Comparison of ENCODE assay signal across 23 cellular contexts in genomic region chr12:8499616-8500015, GRCh38. TPM values are rescaled to one million over a fixed set of nuclear protein-coding genes. Genes with fewer than 3 reads are reported as not detected.
DNase-seq lines count a peak whose midpoint lies in the region; ATAC-seq and TF ChIP-seq lines count a peak whose summit lies in the region.
"Had no signal": no experiment of that assay in that cellular context is flagged by ENCODE, and none has a peak within 500 bp of the region (broad histone marks: within the 10 kb centered on the region; RNA-seq: fewer than 3 reads in every experiment).

No MANE protein-coding gene starts in this region.

- CTCF ChIA-PET in WTC11 (lab: Charles Lee), result interaction anchor here (0.6 to 1.2 kb wide), 9 partner anchors 10 to 361 kb away, joined by 3 to 7 read pairs (median 3); no protein-coding TSS in a partner anchor

- no peak overlapping the region for H3K4me3 ChIP-seq in MM.1S (ENCODE audit: low read length)
- H3K4me3 ChIP-seq in neutrophil (ENCODE audit: low read depth in 1 of 2, low read length in 1 of 2), result no peak overlapping the region
- no peak overlapping the region for H3K4me3 ChIP-seq in SJCRH30
- H3K4me3 ChIP-seq: lung, thoracic aorta had no signal

- H3K4me1 Mint-ChIP-seq in WTC11, result peaks cover 20% of the 10 kb centered on the region

- no peaks in the 10 kb centered on the region for H3K27me3 ChIP-seq in MM.1S (replicated peaks; ENCODE audit: insufficient read depth, low read length)
- H3K27me3 ChIP-seq in neutrophil, result no peaks in the 10 kb centered on the region
- H3K27me3 ChIP-seq in SJCRH30, result peaks cover 13% of the 10 kb centered on the region; the same call in 1 of the 2 replicates

- H2AFZ ChIP-seq in MM.1S (ENCODE audit: low read length), result no peak overlapping the region

- H3K9ac ChIP-seq in MM.1S (ENCODE audit: low read length), result no peak overlapping the region

- no peaks in the 10 kb centered on the region; the same call in 1 of the 2 replicates for H3K27me3 Mint-ChIP-seq in WTC11 (ENCODE audit: low read depth)

- no peak overlapping the region for H3K4me3 Mint-ChIP-seq in WTC11
- H3K4me3 Mint-ChIP-seq: activated naive CD4-positive, alpha-beta T cell treated with anti-CD3 and anti-CD28 coated beads, Interleukin-2, amount 50 U/mL, for 24 hours; effector memory CD8-positive, alpha-beta T cell; stimulated activated naive B cell treated with anti-CD40 and anti-IgM and Interleukin-4, amounts not matched to agents 10 μg/mL and 1 μg/mL and 100 μg/mL, for 72 hours had no signal

- H3K79me2 ChIP-seq in MM.1S (ENCODE audit: low read length), result no peaks in the 10 kb centered on the region

- POLR2A ChIA-PET in WTC11 (lab: Charles Lee), result no interaction called here

- ATAC-seq in WTC11, result 0 out of 2 replicates have a peak, but pooled peaks have one; percentile 43
- no peak for ATAC-seq in omental fat pad (ENCODE audit: low FRiP score)
- ATAC-seq in activated naive CD4-positive, alpha-beta T cell treated with anti-CD3 and anti-CD28 coated beads, Interleukin-2, amount 50 U/mL, for 72 hours, result no peak
- ATAC-seq: effector memory CD8-positive, alpha-beta T cell; HCT116; sciatic nerve; stimulated activated naive B cell treated with anti-CD40 and anti-IgM and Interleukin-4, amounts not matched to agents 10 μg/mL and 1 μg/mL and 100 μg/mL, for 72 hours had no signal

- H3K27ac ChIP-seq in MM.1S (ENCODE audit: low read length), result no peak overlapping the region
- H3K27ac ChIP-seq in neutrophil, result peak overlapping the region; percentile 76
- H3K27ac ChIP-seq in SJCRH30, result no peak overlapping the region
- H3K27ac ChIP-seq: thoracic aorta had no signal

- H3K9me3 Mint-ChIP-seq in WTC11, result peaks cover 4% of the 10 kb centered on the region
- no peaks in the 10 kb centered on the region for H3K9me3 Mint-ChIP-seq in activated naive CD4-positive, alpha-beta T cell treated with anti-CD3 and anti-CD28 coated beads, Interleukin-2, amount 50 U/mL, for 72 hours
- H3K9me3 Mint-ChIP-seq: activated naive CD4-positive, alpha-beta T cell treated with anti-CD3 and anti-CD28 coated beads, Interleukin-2, amount 50 U/mL, for 24 hours; effector memory CD8-positive, alpha-beta T cell; stimulated activated naive B cell treated with anti-CD40 and anti-IgM and Interleukin-4, amounts not matched to agents 10 μg/mL and 1 μg/mL and 100 μg/mL, for 72 hours had no signal

- H3K4me2 ChIP-seq in MM.1S (ENCODE audit: low read depth, low read length), result no peak overlapping the region

- peak; percentile 29 for TF ChIP-seq CTCF in GM12873 (IDR thresholded peaks at IDR 0.05; ENCODE audit: insufficient read depth, low read depth, low read length, missing control alignments)
- peak; percentile 23; the same call in 1 of the 2 replicates for TF ChIP-seq CTCF in MM.1S (IDR thresholded peaks at IDR 0.05; ENCODE audit: low read length)
- TF ChIP-seq CTCF in WTC11 (IDR thresholded peaks at IDR 0.05), result no peak
- TF ChIP-seq CTCF in neutrophil (IDR thresholded peaks at IDR 0.05), result peak; percentile 39
- no peak for TF ChIP-seq CTCF in omental fat pad (IDR thresholded peaks at IDR 0.05)

- no peaks in the 10 kb centered on the region for H3F3A ChIP-seq in MM.1S (ENCODE audit: insufficient read depth, low read length)

- H3K9me2 ChIP-seq in MM.1S (replicated peaks; ENCODE audit: insufficient read depth, low read length), result no peaks in the 10 kb centered on the region

- 0 out of 2 replicates have a peak, but pooled peaks cover 6% of the 10 kb centered on the region for H3K4me1 ChIP-seq in MM.1S (ENCODE audit: low read length)
- H3K4me1 ChIP-seq in neutrophil (ENCODE audit: control insufficient read depth in 1 of 2, insufficient read depth in 1 of 2, low read depth in 1 of 2, low read length in 1 of 2), result peaks cover 73 to 74% of the 10 kb centered on the region in 2 experiments
- H3K4me1 ChIP-seq in SJCRH30, result no peaks in the 10 kb centered on the region

- H4K20me1 ChIP-seq in MM.1S (ENCODE audit: insufficient read depth, low read length), result no peaks in the 10 kb centered on the region

- H3K36me3 Mint-ChIP-seq in WTC11, result peaks cover 4% of the 10 kb centered on the region
- H3K36me3 Mint-ChIP-seq in activated naive CD4-positive, alpha-beta T cell treated with anti-CD3 and anti-CD28 coated beads, Interleukin-2, amount 50 U/mL, for 72 hours, result peaks cover 0 to 5% of the 10 kb centered on the region in 2 donors
- H3K36me3 Mint-ChIP-seq: activated naive CD4-positive, alpha-beta T cell treated with anti-CD3 and anti-CD28 coated beads, Interleukin-2, amount 50 U/mL, for 24 hours; stimulated activated naive B cell treated with anti-CD40 and anti-IgM and Interleukin-4, amounts not matched to agents 10 μg/mL and 1 μg/mL and 100 μg/mL, for 72 hours had no signal

- no peak overlapping the region for H3K27ac Mint-ChIP-seq in WTC11
- H3K27ac Mint-ChIP-seq in activated naive CD4-positive, alpha-beta T cell treated with anti-CD3 and anti-CD28 coated beads, Interleukin-2, amount 50 U/mL, for 72 hours, result no peak overlapping the region
- H3K27ac Mint-ChIP-seq: activated naive CD4-positive, alpha-beta T cell treated with anti-CD3 and anti-CD28 coated beads, Interleukin-2, amount 50 U/mL, for 24 hours; effector memory CD8-positive, alpha-beta T cell; stimulated activated naive B cell treated with anti-CD40 and anti-IgM and Interleukin-4, amounts not matched to agents 10 μg/mL and 1 μg/mL and 100 μg/mL, for 72 hours had no signal

- no peak for DNase-seq in MM.1S
- DNase-seq in WTC11 (ENCODE audit: low spot score), result no peak
- DNase-seq in omental fat pad (ENCODE audit: low spot score), result no peak
- no peak for DNase-seq in activated naive CD4-positive, alpha-beta T cell treated with anti-CD3 and anti-CD28 coated beads, Interleukin-2, amount 50 U/mL, for 72 hours (ENCODE audit: low spot score in 2 of 2)
- no peak for DNase-seq in SJCRH30
- DNase-seq: activated CD4-positive, alpha-beta T cell treated with anti-CD3 and anti-CD28 coated beads for 1 hour; cerebellar nuclear complex; effector memory CD8-positive, alpha-beta T cell; NCI-H1105 treated with DMSO at 0.1 percent for 48 hours; NCI-H2081 treated with DMSO at 0.1 percent for 48 hours; NCI-H510A treated with DMSO at 0.1 percent for 48 hours; stimulated activated naive B cell treated with anti-CD40 and anti-IgM and Interleukin-4, amounts not matched to agents 10 μg/mL and 1 μg/mL and 100 μg/mL, for 72 hours had no signal

- no peaks in the 10 kb centered on the region for H3K36me3 ChIP-seq in MM.1S (replicated peaks; ENCODE audit: insufficient read depth, low read length)
- H3K36me3 ChIP-seq in neutrophil, result no peaks in the 10 kb centered on the region
- H3K36me3 ChIP-seq in SJCRH30, result no peaks in the 10 kb centered on the region
- H3K36me3 ChIP-seq: thoracic aorta had no signal

- H3K9me3 ChIP-seq in MM.1S (replicated peaks; ENCODE audit: insufficient read depth, low read length) (no peaks in the 10 kb centered on the region), neutrophil (no peaks in the 10 kb centered on the region), SJCRH30 (replicated peaks) (no peaks in the 10 kb centered on the region)
- H3K9me3 ChIP-seq: thoracic aorta had no signal

TF ChIP-seq in WTC11, 78 proteins besides CTCF, POLR2A, EP300 and RAD21:
- no peak for TF ChIP-seq TCF7 (CRISPR knock-in tag; IDR thresholded peaks at IDR 0.05; ENCODE audit: low read depth)
- no peak for TF ChIP-seq TEAD1 (CRISPR knock-in tag; IDR thresholded peaks at IDR 0.05)

RNA-seq across cellular contexts. Expression of gene CLEC4D, which starts 13.7 kb away (rescaled TPM):
- 0.09 to 0.16 TPM in 2 of 3 replicates, not detected in the other for total RNA-seq in WTC11 (2021)
- total RNA-seq in omental fat pad, result 1 to 10 TPM in 2 of 4 donors, under 1 TPM in 1, not detected in 1; 0.56 to 2.0 (median 1.1) TPM
- total RNA-seq in activated naive CD4-positive, alpha-beta T cell treated with anti-CD3 and anti-CD28 coated beads, Interleukin-2, amount 50 U/mL, for 72 hours, result not detected
- total RNA-seq in SJCRH30 (2014; rRNA removed; shearing (Covaris generic)), result 0.61 TPM in 1 of 2 replicates, not detected in the other
- total RNA-seq: activated CD8-positive, alpha-beta memory T cell treated with anti-CD3 and anti-CD28 coated beads for 36 hours; astrocyte; osteoblast; T-helper 2 cell treated with Interferon-gamma antibody and Interleukin-4, amounts not matched to agents 100 ng/mL and 5 ng/mL, for 36 hours had no signal

RNA-seq across cellular contexts. Expression of gene CLEC4E, which starts 41.1 kb away (rescaled TPM):
- total RNA-seq in WTC11 (2021) (not detected in 3 replicates), omental fat pad (10 to 100 TPM in 2 of 4 donors, 1 to 10 TPM in 2; 2.7 to 37.8 (median 13.1) TPM)
- total RNA-seq in activated naive CD4-positive, alpha-beta T cell treated with anti-CD3 and anti-CD28 coated beads, Interleukin-2, amount 50 U/mL, for 72 hours, result not detected
- total RNA-seq in SJCRH30 (2014; rRNA removed; shearing (Covaris generic)), result not detected in 2 replicates
- total RNA-seq: activated CD8-positive, alpha-beta memory T cell treated with anti-CD3 and anti-CD28 coated beads for 36 hours; astrocyte; osteoblast; T-helper 2 cell treated with Interferon-gamma antibody and Interleukin-4, amounts not matched to agents 100 ng/mL and 5 ng/mL, for 36 hours had no signal

RNA-seq across cellular contexts. Expression of gene CLEC6A, which starts 43.9 kb away (rescaled TPM):
- total RNA-seq in WTC11 (2021) (0.11 to 0.20 TPM in 2 of 3 replicates, not detected in the other), omental fat pad (not detected)
- total RNA-seq in activated naive CD4-positive, alpha-beta T cell treated with anti-CD3 and anti-CD28 coated beads, Interleukin-2, amount 50 U/mL, for 72 hours, result not detected
- total RNA-seq in SJCRH30 (2014; rRNA removed; shearing (Covaris generic)), result not detected in 2 replicates
- total RNA-seq: activated CD8-positive, alpha-beta memory T cell treated with anti-CD3 and anti-CD28 coated beads for 36 hours; astrocyte; osteoblast; sciatic nerve; thoracic aorta had no signal

Comparison
In these comparisons a context has a peak if more than half of its experiments do, and no peak if none do; other contexts are left out.
1. CTCF ChIP-seq: peak in GM12873 (single experiment), MM.1S (single experiment) and neutrophil (single experiment); none in WTC11 (single experiment) and omental fat pad (0 of 3).